9 cellular contexts compared by ENCODE assay signal in genomic region chr19:16824658-16825311, GRCh38. TPM values are rescaled to one million over a fixed set of nuclear protein-coding genes. Genes with fewer than 3 reads are reported as not detected.
DNase-seq lines count a peak whose midpoint lies in the region; ATAC-seq, FAIRE-seq and TF ChIP-seq lines count a peak whose summit lies in the region.
"Had no signal": no experiment of that assay in that cellular context is flagged by ENCODE, and none has a peak within 500 bp of the region (broad histone marks: within the 10 kb centered on the region; RNA-seq: fewer than 3 reads in every experiment).

No MANE protein-coding gene starts in this region.

- H3K36me3 Mint-ChIP-seq in CD8-positive, alpha-beta memory T cell, result no peaks in the 10 kb centered on the region

- peak overlapping the region in 6 of 7 donors; percentile 6 to 80 (median 54) for H3K4me3 Mint-ChIP-seq in CD8-positive, alpha-beta memory T cell

- peak in 1 of 4 donors; percentile 4 for ATAC-seq in pancreas

- TF ChIP-seq CTCF in RWPE1 (conservative IDR thresholded peaks at IDR 0.05; ENCODE audit: low read depth), result no peak
- TF ChIP-seq CTCF in epithelial cell of esophagus (IDR thresholded peaks at IDR 0.05; ENCODE audit: insufficient read depth, low read depth, low read length, missing control alignments), result no peak
- no peak for TF ChIP-seq CTCF in pancreas (IDR thresholded peaks at IDR 0.05)

- no peaks in the 10 kb centered on the region for H3K9me3 ChIP-seq in CD8-positive, alpha-beta memory T cell (ENCODE audit: low read length)
- no peaks in the 10 kb centered on the region for H3K9me3 ChIP-seq in pancreas

- peak overlapping the region in 1 of 8 donors; percentile 24 for H3K27ac Mint-ChIP-seq in CD8-positive, alpha-beta memory T cell

- FAIRE-seq in pancreas (lab: Jason Lieb, UNC), result no peak

- intact Hi-C loops in pancreas (cut with DNase I), result no loop called here

- peaks cover 7% of the 10 kb centered on the region for H3K4me1 ChIP-seq in CD8-positive, alpha-beta memory T cell (ENCODE audit: insufficient read depth, low read length)
- H3K4me1 ChIP-seq in pancreas, result peaks cover 0 to 7% (median 0%) of the 10 kb centered on the region in 3 donors

- H3K36me3 ChIP-seq in CD8-positive, alpha-beta memory T cell (ENCODE audit: insufficient read depth, low read length), result no peaks in the 10 kb centered on the region
- H3K36me3 ChIP-seq in pancreas, result no peaks in the 10 kb centered on the region

- no peaks in the 10 kb centered on the region for H3K27me3 ChIP-seq in CD8-positive, alpha-beta memory T cell (ENCODE audit: insufficient read depth, low read length, poor library complexity, severe bottlenecking)
- H3K27me3 ChIP-seq in pancreas, result no peaks in the 10 kb centered on the region

- POLR2A ChIA-PET in CD8-positive, alpha-beta memory T cell (lab: Charles Lee), result no interaction called here
- POLR2A ChIA-PET in RWPE1 (lab: Yijun Ruan, JAX; ENCODE audit: low non-redundant PET), result no interaction called here

- H3K9me3 Mint-ChIP-seq in CD8-positive, alpha-beta memory T cell, result peaks cover 0 to 2% (median 0%) of the 10 kb centered on the region in 5 donors

- H3K27ac ChIP-seq in CD8-positive, alpha-beta memory T cell (ENCODE audit: low read depth, low read length), result no peak overlapping the region
- peak overlapping the region; percentile 84 for H3K27ac ChIP-seq in RWPE1
- peak overlapping the region in 3 of 4 donors; percentile 10 to 44 (median 22) for H3K27ac ChIP-seq in pancreas

- 32 to 33% methylated on average over 11 of the region's 11 CpGs for WGBS in pancreas, 2 donors

- CTCF ChIA-PET in CD8-positive, alpha-beta memory T cell (lab: Charles Lee), result no interaction called here
- CTCF ChIA-PET in RWPE1 (lab: Yijun Ruan, JAX), result interaction anchor here (0.6 kb wide), 3 partner anchors 14 to 458 kb away, joined by 3 to 5 read pairs (median 4); no protein-coding TSS in a partner anchor

- peaks cover 14 to 29% (median 24%) of the 10 kb centered on the region in 3 donors for H3K4me1 Mint-ChIP-seq in CD8-positive, alpha-beta memory T cell

- DNase-seq in CD8-positive, alpha-beta memory T cell, result no peak
- DNase-seq in RWPE1 (ENCODE audit: low spot score), result no peak
- peak; percentile 68 for DNase-seq in epithelial cell of esophagus (ENCODE audit: low read depth)
- no peak for DNase-seq in pancreas
- DNase-seq in midbrain (lab: John Stamatoyannopoulos, UW), result no peak
- DNase-seq in NCI-H187 (lab: John Stamatoyannopoulos, UW), result no peak
- no peak for DNase-seq in AG08395 (ENCODE audit: low spot score)
- no peak for DNase-seq in amniotic stem cell (lab: John Stamatoyannopoulos, UW)
- DNase-seq: SIG-M5 had no signal

- peaks cover 19 to 39% of the 10 kb centered on the region in 2 donors for H3K27me3 Mint-ChIP-seq in CD8-positive, alpha-beta memory T cell

- H3K4me3 ChIP-seq in CD8-positive, alpha-beta memory T cell (ENCODE audit: low read length), result peak overlapping the region; percentile 26
- H3K4me3 ChIP-seq in epithelial cell of esophagus (ENCODE audit: low read length) (peak overlapping the region; percentile 30), pancreas (peak overlapping the region in 3 of 4 donors; percentile 10 to 39 (median 33))

RNA-seq across cellular contexts. Expression of gene SIN3B, which starts 4.4 kb away (rescaled TPM):
- 10 to 100 TPM; 32.9 to 34.8 TPM for total RNA-seq in CD8-positive, alpha-beta memory T cell
- 5.0 TPM for polyA plus RNA-seq in CD8-positive, alpha-beta memory T cell
- 10 to 100 TPM; 13.6 to 27.6 (median 17.9) TPM for total RNA-seq in pancreas
- polyA plus RNA-seq in pancreas, result 10 to 100 TPM; 43.3 to 51.8 TPM
